In the genomic region with DNA sequence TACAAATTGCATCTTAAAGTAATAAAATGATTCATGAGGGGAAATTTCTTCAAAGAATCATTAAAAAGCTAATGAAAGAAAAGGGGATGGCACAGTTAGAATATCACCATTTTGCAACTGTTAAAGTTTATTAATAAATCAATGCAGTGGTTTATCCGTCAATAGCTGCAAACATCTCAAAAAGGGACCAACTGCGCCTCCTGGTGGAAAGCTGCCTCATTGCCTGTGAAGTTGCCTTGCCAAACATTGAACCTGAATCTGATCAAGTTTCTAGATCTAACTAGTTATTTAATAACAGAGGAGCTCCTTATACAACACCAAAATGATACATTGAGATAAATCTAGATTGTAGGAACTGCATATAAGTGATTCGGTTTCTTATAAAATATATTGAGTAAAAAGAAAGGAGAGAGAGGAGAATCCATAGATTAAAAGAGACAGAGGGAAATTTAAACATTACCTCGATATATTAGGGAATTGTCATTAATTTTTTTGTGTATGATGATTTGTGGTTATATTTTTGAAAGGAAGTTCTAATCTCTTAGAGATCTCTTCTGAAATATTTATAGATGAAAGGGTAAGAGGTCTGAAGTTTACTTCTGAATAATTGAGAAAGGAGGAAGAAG, we compare ENCODE assay signal across 8 cellular contexts. TPM values are rescaled to one million over a fixed set of nuclear protein-coding genes. Genes with fewer than 3 reads are reported as not detected.
DNase-seq lines count a peak whose midpoint lies in the region; ATAC-seq and TF ChIP-seq lines count a peak whose summit lies in the region.

No MANE protein-coding gene starts in this region.

- WGBS in endodermal cell (ENCODE audit: insufficient coverage in 1 of 2, insufficient read length in 1 of 2), 2 experiments = 25 to 33% methylated on average over 4 of the region's 4 CpGs

- H3K4me3 Mint-ChIP-seq in endodermal cell = no peak overlapping the region

- no peaks in the 10 kb centered on the region for H3K27me3 Mint-ChIP-seq in endodermal cell (ENCODE audit: insufficient read depth)

- ATAC-seq in HG02678 (IDR thresholded peaks at IDR 0.05; ENCODE audit: unreplicated experiment) (peak; percentile 57), HG03097 (IDR thresholded peaks at IDR 0.05; ENCODE audit: low FRiP score, unreplicated experiment) (no peak)

- H3K9me3 ChIP-seq in endodermal cell (ENCODE audit: control insufficient read depth, low read length) = no peaks in the 10 kb centered on the region

- no peaks in the 10 kb centered on the region for H3K4me1 ChIP-seq in endodermal cell (ENCODE audit: control insufficient read depth, insufficient read depth, low read length)

- no peaks in the 10 kb centered on the region for H3K36me3 Mint-ChIP-seq in endodermal cell (ENCODE audit: low read depth)

- H3K27me3 ChIP-seq in endodermal cell (ENCODE audit: control insufficient read depth, insufficient read depth, low read length, poor library complexity, severe bottlenecking) = no peaks in the 10 kb centered on the region

- no peak overlapping the region for H3K27ac Mint-ChIP-seq in endodermal cell

- no peaks in the 10 kb centered on the region for H3K9me3 Mint-ChIP-seq in endodermal cell

- peak; percentile 97 for TF ChIP-seq CTCF in endodermal cell (conservative IDR thresholded peaks at IDR 0.05)

- no peaks in the 10 kb centered on the region for H3K36me3 ChIP-seq in endodermal cell (ENCODE audit: control insufficient read depth, insufficient read depth, low read length)

- H3K4me1 Mint-ChIP-seq in endodermal cell = peaks cover 18% of the 10 kb centered on the region

- H3K27ac ChIP-seq in endodermal cell (ENCODE audit: low read depth, low read length) = no peak overlapping the region

- no peak overlapping the region for H3K9ac ChIP-seq in endodermal cell (ENCODE audit: extremely low read depth, low read length, poor library complexity, severe bottlenecking)

- H3K4me3 ChIP-seq in endodermal cell (ENCODE audit: low read length) = no peak overlapping the region

- DNase-seq in DMS53 (lab: John Stamatoyannopoulos, UW) = peak; percentile 73
- DNase-seq in NCI-H748 treated with DMSO at 0.1 percent for 48 hours (lab: John Stamatoyannopoulos, UW) = peak; percentile 39
- DNase-seq in activated CD8-positive, alpha-beta memory T cell treated with anti-CD3 and anti-CD28 coated beads for 4 hours (ENCODE audit: low read depth in 2 of 2) = peak; percentile 44 to 57
- peak; percentile 88 for DNase-seq in endodermal cell
- peak; percentile 71 for DNase-seq in myocyte (ENCODE audit: low read depth)
- DNase-seq in stimulated activated CD8-positive, alpha-beta memory T cell treated with anti-CD3 and anti-CD28 coated beads, Interleukin-4, amount 100 ng/mL, for 48 hours = peak; percentile 88

RNA-seq across cellular contexts. Expression of a gene that starts 6.9 kb away (rescaled TPM):
- total RNA-seq in endodermal cell = 10 to 100 TPM; 48.8 to 54.9 TPM
- 71.7 TPM for polyA plus RNA-seq in endodermal cell (2013, experiment 1 of 2)
- polyA plus RNA-seq in endodermal cell (2013, experiment 2 of 2) = 81.6 TPM
- 76.1 and 78.4 TPM in 2 replicates for total RNA-seq in myocyte
- polyA plus RNA-seq in myocyte (2012) = 88.8 TPM

RNA-seq across cellular contexts. Expression of a gene that starts 27.4 kb away (rescaled TPM):
- total RNA-seq in endodermal cell (10 to 100 TPM; 25.4 to 29.5 TPM), myocyte (23.4 and 24.6 TPM in 2 replicates)
- polyA plus RNA-seq in endodermal cell (2013, experiment 1 of 2) = 19.8 TPM
- polyA plus RNA-seq in endodermal cell (2013, experiment 2 of 2) = 20.2 TPM
- polyA plus RNA-seq in myocyte (2012) = 6.7 TPM

RNA-seq across cellular contexts. Expression of a gene that starts 27.7 kb away (rescaled TPM):
- total RNA-seq in endodermal cell = 10 to 100 TPM; 14.0 to 18.4 TPM
- polyA plus RNA-seq in endodermal cell (2013, experiment 1 of 2) = 29.8 TPM
- polyA plus RNA-seq in endodermal cell (2013, experiment 2 of 2) = 29.0 TPM
- total RNA-seq in myocyte = 6.2 and 6.5 TPM in 2 replicates
- polyA plus RNA-seq in myocyte (2012) = 41.7 TPM

RNA-seq across cellular contexts. Expression of a gene that starts 53.8 kb away (rescaled TPM):
- total RNA-seq in endodermal cell = 10 to 100 TPM in 1 of 2 donors, 1 to 10 TPM in 1; 8.3 to 12.6 TPM
- 4.5 TPM for polyA plus RNA-seq in endodermal cell (2013, experiment 1 of 2)
- polyA plus RNA-seq in endodermal cell (2013, experiment 2 of 2) = 4.8 TPM
- 17.3 and 18.0 TPM in 2 replicates for total RNA-seq in myocyte
- 4.0 TPM for polyA plus RNA-seq in myocyte (2012)

RNA-seq across cellular contexts. Expression of a gene that starts 55.6 kb away (rescaled TPM):
- total RNA-seq in endodermal cell (not detected), myocyte (0.03 and 0.05 TPM in 2 replicates)
- polyA plus RNA-seq in endodermal cell (2013, experiment 1 of 2) = not detected
- polyA plus RNA-seq in endodermal cell (2013, experiment 2 of 2) = not detected
- not detected for polyA plus RNA-seq in myocyte (2012)
